In the genomic region with DNA sequence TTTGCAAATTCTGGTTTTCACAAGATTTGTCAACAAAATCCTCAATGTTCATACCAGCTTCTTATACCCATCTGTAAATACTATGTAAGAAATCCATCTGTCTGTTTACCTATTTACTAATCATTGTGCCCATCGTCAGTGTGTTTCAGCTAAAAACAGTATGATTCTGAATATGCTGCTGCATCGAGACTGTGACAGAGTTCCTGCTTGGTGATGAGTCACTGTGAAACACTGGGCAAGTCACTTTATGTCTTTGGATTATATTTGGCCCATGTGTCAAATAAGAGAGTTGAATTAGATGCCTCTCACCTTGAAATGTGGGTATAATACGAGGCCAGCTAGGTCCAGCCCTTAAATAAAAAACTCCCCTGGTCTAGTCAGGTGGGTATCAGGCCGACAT, we compare ENCODE assay signal across 15 cellular contexts.
DNase-seq lines count a peak whose midpoint lies in the region; ATAC-seq, FAIRE-seq and TF ChIP-seq lines count a peak whose summit lies in the region.
"Had no signal": no experiment of that assay in that cellular context is flagged by ENCODE, and none has a peak within 500 bp of the region (broad histone marks: within the 10 kb centered on the region; RNA-seq: fewer than 3 reads in every experiment).

No MANE protein-coding gene starts in this region.

- intact Hi-C loops in PC-3 (cut with micrococcal nuclease) = no loop called here

- WGBS in small intestine, 3 donors = 60 to 86% (median 67%) methylated on average over 4 of the region's 4 CpGs

- H2AFZ ChIP-seq in PC-3 (ENCODE audit: low read length) = no peak overlapping the region

- peak; percentile 60 for ATAC-seq in PC-3

- DNase-seq in GM03348 (ENCODE audit: low spot score) (peak; percentile 2), PC-3 (peak; percentile 53), dermis microvascular lymphatic vessel endothelial cell (ENCODE audit: low read depth in 2 of 2) (peak; percentile 9 to 50), urothelium cell line (ENCODE audit: low spot score) (peak; percentile 0), NCI-H226 (no peak), small intestine (no peak), NCI-H1694 treated with DMSO at 0.1 percent for 48 hours (lab: John Stamatoyannopoulos, UW) (no peak)
- DNase-seq: KBM-7, MM.1S, NCI-H2029, NCI-H510A treated with DMSO at 0.1 percent for 48 hours had no signal

- peaks cover 28% of the 10 kb centered on the region for H3K4me1 ChIP-seq in PC-3 (ENCODE audit: insufficient read depth, low read length)
- H3K4me1 ChIP-seq in small intestine (ENCODE audit: control insufficient read depth in 2 of 2, insufficient read depth in 1 of 2, low read depth in 1 of 2, low read length in 1 of 2) = no peaks in the 10 kb centered on the region

- no peaks in the 10 kb centered on the region for H3K9me2 ChIP-seq in PC-3 (replicated peaks; ENCODE audit: low read length)

- H3K36me3 ChIP-seq in PC-3 (ENCODE audit: low read depth, low read length) (no peaks in the 10 kb centered on the region), small intestine (ENCODE audit: control insufficient read depth in 2 of 2, insufficient read depth in 2 of 2, low read length in 2 of 2) (no peaks in the 10 kb centered on the region)

- H4K20me1 ChIP-seq in PC-3 (ENCODE audit: low read length) = no peaks in the 10 kb centered on the region

- no peak for TF ChIP-seq CTCF in PC-3 (conservative IDR thresholded peaks at IDR 0.05; ENCODE audit: low read depth, low read length)

- CTCF ChIA-PET in PC-3 (lab: Charles Lee) = no interaction called here

- no peaks in the 10 kb centered on the region for H3K79me2 ChIP-seq in PC-3 (ENCODE audit: low read length)

- BruUV-seq in PC-3 (replicated peaks; lab: Mats Ljungman, UMichigan) = no TSS peak

- H3K27ac ChIP-seq in PC-3 (ENCODE audit: low read length) (peak overlapping the region; percentile 29; the same call in 1 of the 2 replicates), small intestine (ENCODE audit: low read depth in 1 of 2, low read length in 1 of 2) (no peak overlapping the region)
- H3K27ac ChIP-seq: C4-2B, HL-60 had no signal

- H3K4me3 ChIP-seq in PC-3 (ENCODE audit: low read length) = no peak overlapping the region
- H3K4me3 ChIP-seq in small intestine (ENCODE audit: low read depth in 1 of 2, low read length in 2 of 2) = no peak overlapping the region

- FAIRE-seq in urothelium cell line (lab: Jason Lieb, UNC) (no peak), small intestine (lab: Jason Lieb, UNC) (no peak)
- FAIRE-seq: GM12891, H1 had no signal

- H3F3A ChIP-seq in PC-3 (ENCODE audit: low read length, unreplicated experiment) = no peaks in the 10 kb centered on the region

- POLR2A ChIA-PET in PC-3 (lab: Charles Lee; ENCODE audit: unreplicated experiment) = no interaction called here

- no peak overlapping the region for H3K4me2 ChIP-seq in PC-3 (ENCODE audit: low read length)

- H3K9me3 ChIP-seq in PC-3 (ENCODE audit: low read length) = no peaks in the 10 kb centered on the region
- H3K9me3 ChIP-seq in small intestine (ENCODE audit: control insufficient read depth, low read depth) = no peaks in the 10 kb centered on the region

- H3K9ac ChIP-seq in PC-3 (ENCODE audit: low read length) = no peak overlapping the region

- H3K27me3 ChIP-seq in PC-3 (ENCODE audit: low read length) = no peaks in the 10 kb centered on the region
- H3K27me3 ChIP-seq in small intestine (ENCODE audit: control insufficient read depth in 2 of 2, insufficient read depth in 2 of 2, low read length in 2 of 2) = no peaks in the 10 kb centered on the region

Comparison
In these comparisons a context has a peak if more than half of its experiments do, and no peak if none do; other contexts are left out.
1. DNase-seq: peak in GM03348 (single experiment), PC-3 (single experiment), dermis microvascular lymphatic vessel endothelial cell (2 of 2) and urothelium cell line (single experiment); none in NCI-H226 (single experiment), small intestine (single experiment) and NCI-H1694 treated with DMSO at 0.1 percent for 48 hours (single experiment).